25 cellular contexts compared by ENCODE assay signal in the genomic region with DNA sequence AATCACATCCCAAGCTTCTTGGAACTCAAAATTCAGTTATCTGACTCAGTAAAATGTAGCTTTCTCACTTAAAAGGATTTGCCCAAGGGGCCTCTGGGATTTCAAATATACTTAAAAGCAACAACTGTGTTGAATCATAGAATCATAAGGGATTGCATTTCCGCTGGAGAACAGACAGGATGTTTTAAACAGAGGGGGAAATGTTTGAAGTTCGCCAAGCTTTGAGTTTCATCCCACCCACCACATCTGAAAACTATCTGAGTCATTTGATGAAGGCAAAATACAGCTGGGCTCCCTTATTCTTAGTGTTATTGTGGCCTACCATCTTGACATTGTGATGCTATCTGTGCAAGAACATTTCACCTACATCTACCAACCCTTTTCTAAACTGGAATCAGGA.
A peak's percentile ranks its signal among the peaks of the same experiment; 100 is the strongest.
DNase-seq lines count a peak whose midpoint lies in the region; ATAC-seq and TF ChIP-seq lines count a peak whose summit lies in the region.
"Had no signal": no experiment of that assay in that cellular context is flagged by ENCODE, and none has a peak within 500 bp of the region (broad histone marks: within the 10 kb centered on the region; RNA-seq: fewer than 3 reads in every experiment).

No MANE protein-coding gene starts in this region.

- POLR2A ChIA-PET in T-cell (lab: Charles Lee) (no interaction called here), RWPE1 (lab: Yijun Ruan, JAX; ENCODE audit: low non-redundant PET) (no interaction called here)

- H3K27me3 Mint-ChIP-seq in stimulated activated naive CD8-positive, alpha-beta T cell treated with anti-CD3 and anti-CD28 coated beads, Interleukin-15, amount 100 ng/mL, for 72 hours = no peaks in the 10 kb centered on the region
- no peaks in the 10 kb centered on the region for H3K27me3 Mint-ChIP-seq in T-cell
- H3K27me3 Mint-ChIP-seq: activated B cell treated with CpG ODN at 0.5 μM for 24 hours; CD4-positive, alpha-beta memory T cell; central memory CD8-positive, alpha-beta T cell; naive thymus-derived CD4-positive, alpha-beta T cell had no signal

- CTCF ChIA-PET in T-cell (lab: Charles Lee) = no interaction called here
- CTCF ChIA-PET in RWPE1 (lab: Yijun Ruan, JAX) = interaction anchor here (0.6 kb wide), 1 partner anchor 15 kb away, joined by 3 read pairs; no protein-coding TSS in a partner anchor

- H3K9me3 Mint-ChIP-seq in stimulated activated naive CD8-positive, alpha-beta T cell treated with anti-CD3 and anti-CD28 coated beads, Interleukin-15, amount 100 ng/mL, for 72 hours = peaks cover 7% of the 10 kb centered on the region in 2 donors
- peaks cover 0 to 3% (median 0%) of the 10 kb centered on the region in 3 donors for H3K9me3 Mint-ChIP-seq in T-cell
- H3K9me3 Mint-ChIP-seq: CD4-positive, alpha-beta memory T cell; central memory CD8-positive, alpha-beta T cell; T-helper 2 cell treated with Interferon-gamma antibody and Interleukin-4, amounts not matched to agents 5 μg/mL and 100 μg/mL, for 36 hours had no signal

- H3K27ac ChIP-seq in RWPE1 = no peak overlapping the region
- H3K27ac ChIP-seq: epithelial cell of prostate, Peyer's patch, SJSA1, testis had no signal

- ATAC-seq in stimulated activated naive CD8-positive, alpha-beta T cell treated with anti-CD3 and anti-CD28 coated beads, Interleukin-15, amount 100 ng/mL, for 72 hours = peak; percentile 74
- no peak for ATAC-seq in stimulated activated naive CD8-positive, alpha-beta T cell treated with anti-CD3 and anti-CD28 coated beads, Interleukin-15, Interleukin-2, amounts not matched to agents 100 U/mL and 50 U/mL, for 24 hours
- ATAC-seq in T-cell (replicated peaks in 1 of 4) (peak; percentile 31 to 88 (median 78)), HG03342 (IDR thresholded peaks at IDR 0.05; ENCODE audit: unreplicated experiment) (no peak)
- ATAC-seq: naive thymus-derived CD4-positive, alpha-beta T cell; right cardiac atrium had no signal

- H3K4me3 Mint-ChIP-seq in stimulated activated naive CD8-positive, alpha-beta T cell treated with anti-CD3 and anti-CD28 coated beads, Interleukin-15, amount 100 ng/mL, for 72 hours = no peak overlapping the region
- H3K4me3 Mint-ChIP-seq in T-cell = no peak overlapping the region
- H3K4me3 Mint-ChIP-seq: activated B cell treated with CpG ODN at 0.5 μM for 24 hours; CD4-positive, alpha-beta memory T cell; central memory CD8-positive, alpha-beta T cell; T-helper 2 cell treated with Interferon-gamma antibody and Interleukin-4, amounts not matched to agents 5 μg/mL and 100 μg/mL, for 36 hours had no signal

- TF ChIP-seq CTCF in RWPE1 (conservative IDR thresholded peaks at IDR 0.05; ENCODE audit: low read depth) = no peak

- DNase-seq in stimulated activated naive CD8-positive, alpha-beta T cell treated with anti-CD3 and anti-CD28 coated beads, Interleukin-15, amount 100 ng/mL, for 72 hours = peak; percentile 1 to 13
- DNase-seq in stimulated activated naive CD8-positive, alpha-beta T cell treated with anti-CD3 and anti-CD28 coated beads, Interleukin-15, Interleukin-2, amounts not matched to agents 100 U/mL and 50 U/mL, for 24 hours = no peak
- DNase-seq in T-cell = no peak
- DNase-seq in fibroblast of peridontal ligament (ENCODE audit: extremely low read depth) = peak; percentile 85
- DNase-seq in NCI-H1092 (lab: John Stamatoyannopoulos, UW) = no peak
- no peak for DNase-seq in RWPE1 (ENCODE audit: low spot score)
- DNase-seq in NCI-H510A treated with DMSO at 0.1 percent for 48 hours (lab: John Stamatoyannopoulos, UW) = no peak
- DNase-seq: activated B cell treated with CpG ODN at 0.5 μM for 24 hours; amygdala; KG1; mesenchymal stem cell; NCI-H2029; NCI-H446 treated with DMSO at 0.1 percent for 48 hours; NK-92 treated with Interleukin-12 subunit alpha and Interleukin-12 subunit beta, amount 100 ng/mL, for 24 hours; Peyer's patch; right cardiac atrium; testis had no signal

- peaks cover 7% of the 10 kb centered on the region for H3K4me1 Mint-ChIP-seq in stimulated activated naive CD8-positive, alpha-beta T cell treated with anti-CD3 and anti-CD28 coated beads, Interleukin-15, amount 100 ng/mL, for 72 hours
- peaks cover 8 to 11% (median 9%) of the 10 kb centered on the region in 3 donors for H3K4me1 Mint-ChIP-seq in T-cell
- H3K4me1 Mint-ChIP-seq: central memory CD8-positive, alpha-beta T cell had no signal

- peak overlapping the region in 1 of 2 donors; percentile 74 for H3K27ac Mint-ChIP-seq in stimulated activated naive CD8-positive, alpha-beta T cell treated with anti-CD3 and anti-CD28 coated beads, Interleukin-15, amount 100 ng/mL, for 72 hours
- peak overlapping the region; percentile 46 to 70 for H3K27ac Mint-ChIP-seq in T-cell
- H3K27ac Mint-ChIP-seq: activated B cell treated with CpG ODN at 0.5 μM for 24 hours; activated T-helper 2 cell treated with anti-CD3 and anti-CD28 coated beads, Interferon-gamma antibody, Interleukin-2, Interleukin-4, amounts not matched to agents 10 μg/mL and 5 μg/mL and 100 μg/mL, durations not matched to agents 14 hours and 24 hours and 36 hours; CD4-positive, alpha-beta memory T cell; T-helper 2 cell treated with Interferon-gamma antibody and Interleukin-4, amounts not matched to agents 5 μg/mL and 100 μg/mL, for 36 hours had no signal

- no peaks in the 10 kb centered on the region for H3K36me3 Mint-ChIP-seq in T-cell
- H3K36me3 Mint-ChIP-seq: CD4-positive, alpha-beta memory T cell had no signal

Comparison
In these comparisons a context has a peak if more than half of its experiments do, and no peak if none do; other contexts are left out.
1. ATAC-seq: peak in stimulated activated naive CD8-positive, alpha-beta T cell treated with anti-CD3 and anti-CD28 coated beads, Interleukin-15, amount 100 ng/mL, for 72 hours (single experiment) and T-cell (4 of 4); none in stimulated activated naive CD8-positive, alpha-beta T cell treated with anti-CD3 and anti-CD28 coated beads, Interleukin-15, Interleukin-2, amounts not matched to agents 100 U/mL and 50 U/mL, for 24 hours (single experiment) and HG03342 (single experiment).
2. DNase-seq: peak in stimulated activated naive CD8-positive, alpha-beta T cell treated with anti-CD3 and anti-CD28 coated beads, Interleukin-15, amount 100 ng/mL, for 72 hours (2 of 2) and fibroblast of peridontal ligament (single experiment); none in stimulated activated naive CD8-positive, alpha-beta T cell treated with anti-CD3 and anti-CD28 coated beads, Interleukin-15, Interleukin-2, amounts not matched to agents 100 U/mL and 50 U/mL, for 24 hours (single experiment), T-cell (0 of 34), NCI-H1092 (single experiment), RWPE1 (single experiment) and NCI-H510A treated with DMSO at 0.1 percent for 48 hours (single experiment).